ENCODE assay signal across 20 cellular contexts in the genomic region with DNA sequence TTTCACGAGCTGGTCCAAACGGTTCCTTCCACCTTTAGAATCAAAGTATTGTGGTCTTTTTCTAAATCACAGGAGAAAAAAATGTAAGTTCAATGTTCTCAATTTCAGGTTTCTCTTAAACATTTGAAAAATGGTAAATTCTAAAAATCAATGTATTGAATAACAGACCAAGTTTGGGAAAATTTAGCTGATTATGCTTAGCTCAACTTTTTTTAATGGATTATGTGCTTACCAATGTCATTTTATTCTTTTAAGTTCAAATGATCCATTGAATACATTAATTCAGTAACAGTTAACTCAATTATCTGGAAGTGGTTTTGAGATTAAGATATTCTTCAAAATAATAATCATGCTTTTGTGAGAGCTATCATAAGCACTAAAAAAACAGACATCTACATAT. TPM values are rescaled to one million over a fixed set of nuclear protein-coding genes. Genes with fewer than 3 reads are reported as not detected.
DNase-seq lines count a peak whose midpoint lies in the region; ATAC-seq, FAIRE-seq and TF ChIP-seq lines count a peak whose summit lies in the region.
"Had no signal": no experiment of that assay in that cellular context is flagged by ENCODE, and none has a peak within 500 bp of the region (broad histone marks: within the 10 kb centered on the region; RNA-seq: fewer than 3 reads in every experiment).

No MANE protein-coding gene starts in this region.

- H3K9me3 Mint-ChIP-seq in HFFc6, result no peaks in the 10 kb centered on the region
- H3K9me3 Mint-ChIP-seq: CD8-positive, alpha-beta memory T cell; GM23338; IgD-negative memory B cell had no signal

- no peaks in the 10 kb centered on the region for H3K9me2 ChIP-seq in OCI-LY1 (ENCODE audit: low read depth, low read length)

- H3K27me3 ChIP-seq in OCI-LY1 (ENCODE audit: insufficient read depth, low read length) (no peaks in the 10 kb centered on the region), transverse colon (no peaks in the 10 kb centered on the region), BE2C (no peaks in the 10 kb centered on the region)
- H3K27me3 ChIP-seq: BLaER1 treated with 17β-estradiol and CSF1 and Interleukin-3, amounts not matched to agents 10 nM and 100 nM had no signal

- H3K9me3 ChIP-seq in OCI-LY1 (ENCODE audit: low read length) (no peaks in the 10 kb centered on the region), T-helper 17 cell (ENCODE audit: control insufficient read depth, low read length, poor library complexity, severe bottlenecking) (no peaks in the 10 kb centered on the region), transverse colon (no peaks in the 10 kb centered on the region), BE2C (no peaks in the 10 kb centered on the region)
- H3K9me3 ChIP-seq: A549 had no signal

- in situ Hi-C loops in transverse colon (cut with MboI; ENCODE audit: low pct_ligation_motif_present in 1 of 4, low pct_unique_long_range_greater_than_20kb in 1 of 4, low sequenced_read_pairs in 3 of 4), result loop anchor here in 1 of 4 donors (10.0 to 25.0 kb wide), 2 partner anchors 137 to 915 kb away; a partner anchor contains a TSS

- no peak for ATAC-seq in T-helper 17 cell
- no peak for ATAC-seq in GM18505 (IDR thresholded peaks at IDR 0.05; ENCODE audit: unreplicated experiment)
- ATAC-seq: A549, GM23338 had no signal

- H3K36me3 ChIP-seq in OCI-LY1 (ENCODE audit: insufficient read depth, low read length) (no peaks in the 10 kb centered on the region; the same call in 1 of the 2 replicates), transverse colon (no peaks in the 10 kb centered on the region), BE2C (no peaks in the 10 kb centered on the region)

- H3F3A ChIP-seq in OCI-LY1 (ENCODE audit: insufficient read depth, low read length), result no peaks in the 10 kb centered on the region; the same call in 1 of the 2 replicates

- 74 to 79% methylated on average over 2 of the region's 2 CpGs for WGBS in transverse colon (ENCODE audit: low coverage in 1 of 2), 2 donors

- TF ChIP-seq POLR2A in transverse colon (IDR thresholded peaks at IDR 0.05) (no peak), GM18505 (IDR thresholded peaks at IDR 0.05; ENCODE audit: borderline replicate concordance, extremely low read depth, insufficient read depth, insufficient read length) (no peak)

- no peak overlapping the region for H2AFZ ChIP-seq in OCI-LY1 (ENCODE audit: low read length)
- H2AFZ ChIP-seq: GM23338 had no signal

- no peak overlapping the region for H3K9ac ChIP-seq in OCI-LY1 (ENCODE audit: low read length)

- peak overlapping the region; percentile 37 for H3K27ac Mint-ChIP-seq in T-helper 17 cell
- H3K27ac Mint-ChIP-seq in HFFc6, result no peak overlapping the region
- H3K27ac Mint-ChIP-seq: GM23338, IgD-negative memory B cell had no signal

- peak overlapping the region; percentile 79 for H3K27ac ChIP-seq in OCI-LY1 (ENCODE audit: low read depth, low read length, poor library complexity, severe bottlenecking)
- peak overlapping the region; percentile 52 to 100 (median 68) for H3K27ac ChIP-seq in transverse colon
- H3K27ac ChIP-seq: A549; BLaER1 treated with 17β-estradiol and CSF1 and Interleukin-3, amounts not matched to agents 10 nM and 100 nM had no signal

- no peak for TF ChIP-seq CTCF in OCI-LY1 (IDR thresholded peaks at IDR 0.05; ENCODE audit: low read length)
- TF ChIP-seq CTCF in transverse colon (IDR thresholded peaks at IDR 0.05), result no peak
- TF ChIP-seq CTCF in BE2C (IDR thresholded peaks at IDR 0.05; ENCODE audit: low read depth, low read length), result no peak
- TF ChIP-seq CTCF in HFFc6 (IDR thresholded peaks at IDR 0.05), result no peak

- H3K4me1 Mint-ChIP-seq in T-helper 17 cell, result peaks cover 25% of the 10 kb centered on the region
- H3K4me1 Mint-ChIP-seq in HFFc6 (ENCODE audit: low read depth), result peaks cover 41% of the 10 kb centered on the region

- DNase-seq in T-helper 17 cell (no peak), transverse colon (no peak), BE2C (no peak), HFFc6 (no peak)
- DNase-seq: CD4-positive, CD25-positive, alpha-beta regulatory T cell; CD8-positive, alpha-beta memory T cell; GDM1; HCEC 1CT; KG1 had no signal

- no peaks in the 10 kb centered on the region for H4K20me1 ChIP-seq in OCI-LY1 (ENCODE audit: insufficient read depth, low read length)

- intact Hi-C loops in transverse colon (cut with DNase I; ENCODE audit: low total_unique reads), result no loop called here

- H3K27me3 Mint-ChIP-seq in T-helper 17 cell, result no peaks in the 10 kb centered on the region
- H3K27me3 Mint-ChIP-seq in HFFc6 (ENCODE audit: insufficient read depth), result no peaks in the 10 kb centered on the region; the same call in 1 of the 2 replicates
- H3K27me3 Mint-ChIP-seq: CD4-positive, CD25-positive, alpha-beta regulatory T cell; CD8-positive, alpha-beta memory T cell; IgD-negative memory B cell had no signal

- peak; percentile 63 for FAIRE-seq in A204.1 (lab: Jason Lieb, UNC)
- FAIRE-seq: A549, D721Med, GM12892, H54, HTR-8/SVneo had no signal

- H3K4me3 Mint-ChIP-seq in T-helper 17 cell (no peak overlapping the region), HFFc6 (no peak overlapping the region)
- H3K4me3 Mint-ChIP-seq: GM23338 had no signal

- peaks cover 31% of the 10 kb centered on the region for H3K79me2 ChIP-seq in OCI-LY1 (ENCODE audit: insufficient read depth, low read length)

- TF ChIP-seq EP300 in transverse colon (IDR thresholded peaks at IDR 0.05; ENCODE audit: low read depth), result no peak

- no peak overlapping the region for H3K4me2 ChIP-seq in OCI-LY1 (ENCODE audit: low read length)
- H3K4me2 ChIP-seq: A549, GM23338 had no signal

- peaks cover 75% of the 10 kb centered on the region for H3K4me1 ChIP-seq in OCI-LY1 (ENCODE audit: insufficient read depth, low read length, severe bottlenecking)
- peaks cover 20 to 61% (median 51%) of the 10 kb centered on the region in 4 donors for H3K4me1 ChIP-seq in transverse colon
- peaks cover 7% of the 10 kb centered on the region for H3K4me1 ChIP-seq in BE2C

- H3K36me3 Mint-ChIP-seq in T-helper 17 cell (ENCODE audit: low read depth), result peaks cover 5% of the 10 kb centered on the region
- H3K36me3 Mint-ChIP-seq in HFFc6 (ENCODE audit: low read depth), result no peaks in the 10 kb centered on the region; the same call in 1 of the 2 replicates

- no peak overlapping the region for H3K4me3 ChIP-seq in OCI-LY1 (ENCODE audit: low read depth, low read length, poor library complexity, severe bottlenecking)
- H3K4me3 ChIP-seq in transverse colon, result no peak overlapping the region
- H3K4me3 ChIP-seq in BE2C (ENCODE audit: low read depth, low read length), result no peak overlapping the region
- H3K4me3 ChIP-seq: A549; BLaER1 treated with 17β-estradiol and CSF1 and Interleukin-3, amounts not matched to agents 10 nM and 100 nM; GM23338 had no signal

RNA-seq across cellular contexts. Expression of a gene that starts 5.1 kb away (rescaled TPM):
- 10 to 100 TPM; 11.6 to 12.2 TPM for total RNA-seq in T-helper 17 cell
- total RNA-seq in transverse colon, result 10 to 100 TPM; 11.3 to 22.4 (median 15.5) TPM
- polyA plus RNA-seq in BE2C (2012; ENCODE audit: insufficient read depth, insufficient read length, low read depth), result 5.4 TPM
- total RNA-seq in HFFc6 (2021; fragmentation: NEBNext Ultra II Directional; extraction: Animal tissue kit (Norgen Biotek cat#: 25700)), result 1 to 10 TPM; 7.0 to 8.6 (median 7.8) TPM
